Comparison of ENCODE assay signal across 17 cellular contexts in genomic region chr11:78425436-78425835, GRCh38. TPM values are rescaled to one million over a fixed set of nuclear protein-coding genes. Genes with fewer than 3 reads are reported as not detected.
DNase-seq lines count a peak whose midpoint lies in the region; ATAC-seq and TF ChIP-seq lines count a peak whose summit lies in the region.
"Had no signal": no experiment of that assay in that cellular context is flagged by ENCODE, and none has a peak within 500 bp of the region (broad histone marks: within the 10 kb centered on the region; RNA-seq: fewer than 3 reads in every experiment).

No MANE protein-coding gene starts in this region.

- H3K4ac ChIP-seq in IMR-90 (ENCODE audit: low read depth, low read length): peak overlapping the region; percentile 29; the same call in 1 of the 2 replicates

- in situ Hi-C loops in IMR-90 (cut with MboI; ENCODE audit: low sequenced_read_pairs): no loop called here

- H3K27me3 ChIP-seq in BLaER1 treated with 17β-estradiol and CSF1 and Interleukin-3, amounts not matched to agents 10 nM and 100 nM: no peaks in the 10 kb centered on the region
- H3K27me3 ChIP-seq in IMR-90 (ENCODE audit: control insufficient read depth, insufficient read depth, low read length): no peaks in the 10 kb centered on the region
- H3K27me3 ChIP-seq: thyroid gland had no signal

- no peak overlapping the region for H2AK5ac ChIP-seq in IMR-90 (ENCODE audit: low read depth, low read length)

- POLR2A ChIA-PET in IMR-90 (lab: Charles Lee; ENCODE audit: unreplicated experiment) (no interaction called here), MCF 10A (lab: Yijun Ruan, JAX) (no interaction called here)

- H3K18ac ChIP-seq in IMR-90 (ENCODE audit: low read depth, low read length): no peak overlapping the region; the same call in 1 of the 2 replicates

- no peak for DNase-seq in IMR-90
- no peak for DNase-seq in AG08395 (ENCODE audit: low spot score)
- DNase-seq in islet precursor cell: no peak
- no peak for DNase-seq in MCF 10A (ENCODE audit: unreplicated experiment)
- DNase-seq: activated CD4-positive, alpha-beta T cell treated with anti-CD3 and anti-CD28 coated beads for 4 hours; COR-L47; effector memory CD8-positive, alpha-beta T cell; H9; NCI-H1092; NCI-H2029; nucleus accumbens; RPMI8226; thyroid gland had no signal

- no peaks in the 10 kb centered on the region for H3K9me3 Mint-ChIP-seq in dendritic cell treated with granulocyte-macrophage colony-stimulating factor and Interleukin-4, amounts not matched to agents 40 ng/mL and 50 ng/mL, for 4 days
- H3K9me3 Mint-ChIP-seq in MCF 10A (ENCODE audit: unreplicated experiment): no peaks in the 10 kb centered on the region
- H3K9me3 Mint-ChIP-seq: effector memory CD8-positive, alpha-beta T cell; H9 had no signal

- no peak overlapping the region; the same call in 1 of the 2 replicates for H4K5ac ChIP-seq in IMR-90 (ENCODE audit: low read depth, low read length)

- H2AK9ac ChIP-seq in IMR-90 (replicated peaks; ENCODE audit: low read depth, low read length, poor library complexity): no peak overlapping the region

- peak overlapping the region; percentile 90 for H3K27ac Mint-ChIP-seq in dendritic cell treated with granulocyte-macrophage colony-stimulating factor and Interleukin-4, amounts not matched to agents 40 ng/mL and 50 ng/mL, for 4 days
- no peak overlapping the region for H3K27ac Mint-ChIP-seq in MCF 10A (ENCODE audit: low read depth, unreplicated experiment)
- H3K27ac Mint-ChIP-seq: activated naive CD8-positive, alpha-beta T cell; effector memory CD8-positive, alpha-beta T cell had no signal

- peak overlapping the region; percentile 97 to 99 (median 99) for H3K27ac ChIP-seq in BLaER1 treated with 17β-estradiol and CSF1 and Interleukin-3, amounts not matched to agents 10 nM and 100 nM
- H3K27ac ChIP-seq in IMR-90 (ENCODE audit: insufficient read depth, low read length) (no peak overlapping the region), skin epidermis (peak overlapping the region in 13 of 21 experiments; percentile 2 to 70 (median 42))
- H3K27ac ChIP-seq: thyroid gland had no signal

- no peak overlapping the region for H3K14ac ChIP-seq in IMR-90 (replicated peaks; ENCODE audit: low read depth, low read length)

- no peak overlapping the region for H2BK15ac ChIP-seq in IMR-90 (ENCODE audit: low read depth, low read length)

- CTCF ChIA-PET in IMR-90 (lab: Yijun Ruan, JAX): interaction anchor here (0.5 kb wide), 1 partner anchor 9 kb away, joined by 3 read pairs; no protein-coding TSS in a partner anchor
- CTCF ChIA-PET in MCF 10A (lab: Yijun Ruan, JAX): no interaction called here

- TF ChIP-seq CTCF in IMR-90 (conservative IDR thresholded peaks at IDR 0.05; ENCODE audit: low read depth, low read length) (no peak), MCF 10A (IDR thresholded peaks at IDR 0.05; ENCODE audit: unreplicated experiment) (no peak)

- H3K27me3 Mint-ChIP-seq in dendritic cell treated with granulocyte-macrophage colony-stimulating factor and Interleukin-4, amounts not matched to agents 40 ng/mL and 50 ng/mL, for 4 days: no peaks in the 10 kb centered on the region
- H3K27me3 Mint-ChIP-seq in MCF 10A (ENCODE audit: insufficient read depth, unreplicated experiment): no peaks in the 10 kb centered on the region

- no peaks in the 10 kb centered on the region for H4K20me1 ChIP-seq in BLaER1 treated with 17β-estradiol and CSF1 and Interleukin-3, amounts not matched to agents 10 nM and 100 nM
- no peaks in the 10 kb centered on the region for H4K20me1 ChIP-seq in IMR-90 (ENCODE audit: insufficient read depth, low read length)

- intact Hi-C loops in IMR-90 (cut with micrococcal nuclease) (no loop called here), MCF 10A (cut with micrococcal nuclease) (no loop called here)
- intact Hi-C loops in dendritic cell treated with granulocyte-macrophage colony-stimulating factor and Interleukin-4, amounts not matched to agents 40 ng/mL and 50 ng/mL, for 4 days (cut with micrococcal nuclease): no loop called here

- peaks cover 0 to 4% (median 0%) of the 10 kb centered on the region in 11 experiments; a peak in 3 of 22 replicates for H3K9me3 ChIP-seq in BLaER1 treated with 17β-estradiol and CSF1 and Interleukin-3, amounts not matched to agents 10 nM and 100 nM (replicated peaks in 1 of 11)
- no peaks in the 10 kb centered on the region for H3K9me3 ChIP-seq in IMR-90 (ENCODE audit: control insufficient read depth, insufficient read depth, low read length)
- H3K9me3 ChIP-seq: thyroid gland had no signal

- no peak for TF ChIP-seq POLR2A in IMR-90 (IDR thresholded peaks at IDR 0.05; ENCODE audit: low read depth, low read length)

- peaks cover 0 to 20% (median 0%) of the 10 kb centered on the region in 11 experiments; a peak in 6 of 22 replicates for H3K36me3 ChIP-seq in BLaER1 treated with 17β-estradiol and CSF1 and Interleukin-3, amounts not matched to agents 10 nM and 100 nM
- no peaks in the 10 kb centered on the region for H3K36me3 ChIP-seq in IMR-90 (ENCODE audit: control insufficient read depth, insufficient read depth, low read length)
- H3K36me3 ChIP-seq: thyroid gland had no signal

- no peak overlapping the region for H4K91ac ChIP-seq in IMR-90 (ENCODE audit: insufficient read depth, low read depth, low read length)

- no peak overlapping the region for H2BK5ac ChIP-seq in IMR-90 (ENCODE audit: low read depth, low read length, poor library complexity, severe bottlenecking)

- H3K4me3 ChIP-seq in BLaER1 treated with 17β-estradiol and CSF1 and Interleukin-3, amounts not matched to agents 10 nM and 100 nM: peak overlapping the region in 5 of 10 experiments; percentile 0 to 37 (median 35); a peak in 6 of 20 replicates
- H3K4me3 ChIP-seq in IMR-90 (ENCODE audit: insufficient read depth, low read depth, low read length): no peak overlapping the region
- no peak overlapping the region for H3K4me3 ChIP-seq in skin epidermis
- H3K4me3 ChIP-seq: thyroid gland had no signal

- dilution Hi-C loops in IMR-90 (cut with HindIII; ENCODE audit: low sequenced_read_pairs, unreplicated experiment): no loop called here

- WGBS in IMR-90 (ENCODE audit: extremely low coverage in 2 of 2, insufficient read length in 1 of 2), 2 experiments: no CpG with 5 or more reads among the region's 3 CpGs

- no peak for ATAC-seq in IMR-90 (ENCODE audit: low read depth)
- ATAC-seq: effector memory CD8-positive, alpha-beta T cell had no signal

- H2BK20ac ChIP-seq in IMR-90 (ENCODE audit: low read depth, low read length): peak overlapping the region; percentile 28; the same call in 1 of the 2 replicates

- no peaks in the 10 kb centered on the region; the same call in 1 of the 2 replicates for H3K9me1 ChIP-seq in IMR-90 (ENCODE audit: insufficient read depth, low read length)

- H4K8ac ChIP-seq in IMR-90 (ENCODE audit: low read depth in 2 of 2, low read length in 2 of 2): no peak overlapping the region

- no peak for TF ChIP-seq RAD21 in IMR-90 (IDR thresholded peaks at IDR 0.05; ENCODE audit: low read length)

- peak overlapping the region; percentile 75 to 98 (median 85) for H3K4me2 ChIP-seq in BLaER1 treated with 17β-estradiol and CSF1 and Interleukin-3, amounts not matched to agents 10 nM and 100 nM
- no peak overlapping the region for H3K4me2 ChIP-seq in IMR-90 (ENCODE audit: low read depth, low read length)

- no peaks in the 10 kb centered on the region for H3K36me3 Mint-ChIP-seq in dendritic cell treated with granulocyte-macrophage colony-stimulating factor and Interleukin-4, amounts not matched to agents 40 ng/mL and 50 ng/mL, for 4 days (ENCODE audit: low read depth)
- no peaks in the 10 kb centered on the region for H3K36me3 Mint-ChIP-seq in MCF 10A (ENCODE audit: insufficient read depth, unreplicated experiment)

- BruUV-seq in IMR-90 (replicated peaks; lab: Mats Ljungman, UMichigan): no TSS peak
- no TSS peak for BruUV-seq in MCF 10A (replicated peaks; lab: Mats Ljungman, UMichigan)

- H3K23ac ChIP-seq in IMR-90 (ENCODE audit: low read depth, low read length): no peak overlapping the region

- H3K4me3 Mint-ChIP-seq in dendritic cell treated with granulocyte-macrophage colony-stimulating factor and Interleukin-4, amounts not matched to agents 40 ng/mL and 50 ng/mL, for 4 days: no peak overlapping the region
- H3K4me3 Mint-ChIP-seq in MCF 10A (ENCODE audit: unreplicated experiment): no peak overlapping the region
- H3K4me3 Mint-ChIP-seq: activated naive CD8-positive, alpha-beta T cell; effector memory CD8-positive, alpha-beta T cell; H9 had no signal

- H3K9ac ChIP-seq in BLaER1 treated with 17β-estradiol and CSF1 and Interleukin-3, amounts not matched to agents 10 nM and 100 nM: peak overlapping the region; percentile 76 to 97 (median 81)
- H3K9ac ChIP-seq in IMR-90 (ENCODE audit: low read depth, low read length): no peak overlapping the region

- H3K56ac ChIP-seq in IMR-90 (ENCODE audit: extremely low read depth, insufficient read depth, low read length): no peak overlapping the region

- peaks cover 94 to 100% (median 96%) of the 10 kb centered on the region in 10 experiments for H3K4me1 ChIP-seq in BLaER1 treated with 17β-estradiol and CSF1 and Interleukin-3, amounts not matched to agents 10 nM and 100 nM
- H3K4me1 ChIP-seq in IMR-90 (ENCODE audit: control insufficient read depth, insufficient read depth, low read length): peaks cover 11% of the 10 kb centered on the region

- no peaks in the 10 kb centered on the region for H3K79me1 ChIP-seq in IMR-90 (ENCODE audit: low read depth in 1 of 2, low read length in 2 of 2)

- peak overlapping the region; percentile 45 for H2BK120ac ChIP-seq in IMR-90 (ENCODE audit: low read depth, low read length)

- peaks cover 79% of the 10 kb centered on the region for H3K4me1 Mint-ChIP-seq in dendritic cell treated with granulocyte-macrophage colony-stimulating factor and Interleukin-4, amounts not matched to agents 40 ng/mL and 50 ng/mL, for 4 days (ENCODE audit: low read depth)
- H3K4me1 Mint-ChIP-seq in MCF 10A (ENCODE audit: insufficient read depth, unreplicated experiment): peaks cover 7% of the 10 kb centered on the region

- H2AFZ ChIP-seq in IMR-90 (replicated peaks; ENCODE audit: low read length, poor library complexity): no peak overlapping the region

TF ChIP-seq in IMR-90, 13 proteins besides CTCF, POLR2A, EP300 and RAD21 (continues in another document):
- TF ChIP-seq RFX5 (IDR thresholded peaks at IDR 0.05; ENCODE audit: low read depth, low read length) (no peak), MAFK (IDR thresholded peaks at IDR 0.05; ENCODE audit: low read depth, low read length) (no peak), SMC3 (IDR thresholded peaks at IDR 0.05; ENCODE audit: low read depth, low read length) (no peak), MAZ (IDR thresholded peaks at IDR 0.05; ENCODE audit: borderline replicate concordance, low read depth, low read length) (no peak), CHD1 (IDR thresholded peaks at IDR 0.05; ENCODE audit: low read depth, low read length) (no peak), NFE2L2 (IDR thresholded peaks at IDR 0.05; ENCODE audit: low read depth, low read length) (no peak)

RNA-seq across cellular contexts. Expression of gene GAB2, which starts 7.8 kb away (rescaled TPM):
- total RNA-seq in IMR-90 (2012; rRNA removed): 5.6 and 5.9 TPM in 2 replicates
- polyA plus RNA-seq in IMR-90 (2012; rRNA removed): 3.2 and 3.3 TPM in 2 replicates
- 2.8 and 3.4 TPM in 2 replicates for polyA plus RNA-seq in IMR-90 (2012; cell fraction: cytosol; rRNA removed)
- 4.3 and 7.5 TPM in 2 replicates for polyA plus RNA-seq in IMR-90 (2012; cell fraction: nucleus; rRNA removed; ENCODE audit: low replicate concordance)
- total RNA-seq in MCF 10A (2022): 4.2 and 4.5 TPM in 2 replicates
